Comparison of ENCODE assay signal across 18 cellular contexts in genomic region chr3:195820901-195821300, GRCh38. TPM values are rescaled to one million over a fixed set of nuclear protein-coding genes. Genes with fewer than 3 reads are reported as not detected.
DNase-seq lines count a peak whose midpoint lies in the region; ATAC-seq and TF ChIP-seq lines count a peak whose summit lies in the region.
"Had no signal": no experiment of that assay in that cellular context is flagged by ENCODE, and none has a peak within 500 bp of the region (broad histone marks: within the 10 kb centered on the region; RNA-seq: fewer than 3 reads in every experiment).

No MANE protein-coding gene starts in this region.

- DNase-seq in Calu3 (no peak), hepatocyte (ENCODE audit: low spot score) (no peak), posterior vena cava (ENCODE audit: low spot score) (peak; percentile 58), aorta (no peak), SW480 (ENCODE audit: low spot score) (no peak)
- DNase-seq in stimulated activated naive CD4-positive, alpha-beta T cell treated with Interleukin-2 at 50 U/mL for 16 hours (lab: John Stamatoyannopoulos, UW): no peak
- DNase-seq: 8988T; AML-193; CD8-positive, alpha-beta memory T cell; DMS53; GF-D8; HCEC 1CT; HFFc6 had no signal

- TF ChIP-seq CTCF in Calu3 (IDR thresholded peaks at IDR 0.05; ENCODE audit: unreplicated experiment) (no peak), hepatocyte (IDR thresholded peaks at IDR 0.05; ENCODE audit: poor library complexity) (no peak)

- 84% methylated on average over 5 of the region's 5 CpGs for WGBS in hepatocyte (ENCODE audit: low lambda C conversion rate, missing lambda C conversion rate)
- WGBS in aorta, 2 donors: 86 to 87% methylated on average over 5 of the region's 5 CpGs

- intact Hi-C loops in Calu3 (cut with micrococcal nuclease; ENCODE audit: unreplicated experiment): no loop called here
- intact Hi-C loops in posterior vena cava (cut with DNase I): no loop called here
- intact Hi-C loops in aorta (cut with DNase I): no loop called here

- H3K4me2 ChIP-seq in hepatocyte: no peak overlapping the region

- no peak overlapping the region for H2AFZ ChIP-seq in hepatocyte

- H3K9me2 ChIP-seq in hepatocyte (replicated peaks; ENCODE audit: insufficient read depth): no peaks in the 10 kb centered on the region

- no peaks in the 10 kb centered on the region for H3K9me3 Mint-ChIP-seq in Calu3 (ENCODE audit: low read depth, unreplicated experiment)
- H3K9me3 Mint-ChIP-seq in activated T-helper 17 cell treated with anti-CD3 and anti-CD28 coated beads, Interleukin-2, amount 50 U/mL, for 72 hours: no peaks in the 10 kb centered on the region
- H3K9me3 Mint-ChIP-seq: CD8-positive, alpha-beta memory T cell; HFFc6 had no signal

- no peaks in the 10 kb centered on the region for H3K9me3 ChIP-seq in hepatocyte (ENCODE audit: low read depth)
- H3K9me3 ChIP-seq in aorta (ENCODE audit: control insufficient read depth, low read length): no peaks in the 10 kb centered on the region
- H3K9me3 ChIP-seq: Caco-2 had no signal

- BruUV-seq in Calu3 (replicated peaks; lab: Mats Ljungman, UMichigan): TSS peak; percentile 81

- H3K36me3 Mint-ChIP-seq in Calu3 (ENCODE audit: insufficient read depth, unreplicated experiment): peaks cover 24% of the 10 kb centered on the region
- H3K36me3 Mint-ChIP-seq in activated T-helper 17 cell treated with anti-CD3 and anti-CD28 coated beads, Interleukin-2, amount 50 U/mL, for 72 hours (ENCODE audit: low read depth): no peaks in the 10 kb centered on the region
- H3K36me3 Mint-ChIP-seq: CD8-positive, alpha-beta memory T cell had no signal

- H3K4me1 ChIP-seq in hepatocyte (ENCODE audit: insufficient read depth) (no peaks in the 10 kb centered on the region), aorta (ENCODE audit: control insufficient read depth in 1 of 2, insufficient read depth in 2 of 2, low read length in 2 of 2) (no peaks in the 10 kb centered on the region)

- no peaks in the 10 kb centered on the region for H4K20me1 ChIP-seq in hepatocyte (ENCODE audit: insufficient read depth, poor library complexity, severe bottlenecking)
- H4K20me1 ChIP-seq: BLaER1 had no signal

- H3K27ac ChIP-seq in hepatocyte (peak overlapping the region; percentile 69), aorta (ENCODE audit: low read depth in 1 of 2, low read length in 2 of 2) (no peak overlapping the region)
- H3K27ac ChIP-seq: BLaER1 had no signal

- H3K4me3 Mint-ChIP-seq in Calu3 (ENCODE audit: low read depth, unreplicated experiment): peak overlapping the region; percentile 64
- H3K4me3 Mint-ChIP-seq in activated T-helper 17 cell treated with anti-CD3 and anti-CD28 coated beads, Interleukin-2, amount 50 U/mL, for 72 hours: no peak overlapping the region
- H3K4me3 Mint-ChIP-seq: CD8-positive, alpha-beta memory T cell; HFFc6 had no signal

- H3K36me3 ChIP-seq in hepatocyte (replicated peaks; ENCODE audit: insufficient read depth, low read depth) (no peaks in the 10 kb centered on the region), aorta (ENCODE audit: control insufficient read depth in 1 of 2, insufficient read depth in 2 of 2, low read length in 1 of 2) (no peaks in the 10 kb centered on the region)
- H3K36me3 ChIP-seq: BLaER1 had no signal

- no peaks in the 10 kb centered on the region for H3K79me2 ChIP-seq in hepatocyte

- peaks cover 63% of the 10 kb centered on the region for H3K4me1 Mint-ChIP-seq in Calu3 (ENCODE audit: low read depth, unreplicated experiment)
- H3K4me1 Mint-ChIP-seq in activated T-helper 17 cell treated with anti-CD3 and anti-CD28 coated beads, Interleukin-2, amount 50 U/mL, for 72 hours: no peaks in the 10 kb centered on the region
- H3K4me1 Mint-ChIP-seq: CD8-positive, alpha-beta memory T cell had no signal

- H3K4me3 ChIP-seq in hepatocyte (no peak overlapping the region), aorta (ENCODE audit: low read length in 2 of 2) (no peak overlapping the region)
- H3K4me3 ChIP-seq: BLaER1 had no signal

- peak overlapping the region; percentile 96 for H3K27ac Mint-ChIP-seq in Calu3 (ENCODE audit: unreplicated experiment)
- no peak overlapping the region for H3K27ac Mint-ChIP-seq in activated T-helper 17 cell treated with anti-CD3 and anti-CD28 coated beads, Interleukin-2, amount 50 U/mL, for 72 hours
- H3K27ac Mint-ChIP-seq: HFFc6 had no signal

- ATAC-seq in activated T-helper 17 cell treated with anti-CD3 and anti-CD28 coated beads, Interleukin-2, amount 50 U/mL, for 72 hours (replicated peaks): peak; percentile 21
- ATAC-seq in aorta (ENCODE audit: low FRiP score) (no peak), GM21825 (IDR thresholded peaks at IDR 0.05; ENCODE audit: unreplicated experiment) (no peak)

- CTCF ChIA-PET in Calu3 (lab: Charles Lee): no interaction called here

- H3K27me3 ChIP-seq in hepatocyte (no peaks in the 10 kb centered on the region), aorta (ENCODE audit: control insufficient read depth in 1 of 2, insufficient read depth in 2 of 2, low read length in 1 of 2) (no peaks in the 10 kb centered on the region)
- H3K27me3 ChIP-seq: BLaER1 had no signal

- no peaks in the 10 kb centered on the region for H3K27me3 Mint-ChIP-seq in Calu3 (ENCODE audit: unreplicated experiment)
- H3K27me3 Mint-ChIP-seq in activated T-helper 17 cell treated with anti-CD3 and anti-CD28 coated beads, Interleukin-2, amount 50 U/mL, for 72 hours: peaks cover 11% of the 10 kb centered on the region

RNA-seq across cellular contexts. Expression of gene MUC4, which starts 9.2 kb away (rescaled TPM):
- 3.6 and 4.6 TPM in 2 replicates for total RNA-seq in Calu3 (2022)
- 1 to 10 TPM; 2.4 to 3.1 TPM for total RNA-seq in activated T-helper 17 cell treated with anti-CD3 and anti-CD28 coated beads, Interleukin-2, amount 50 U/mL, for 72 hours
- 0.32 and 1.7 TPM in 2 replicates for total RNA-seq in hepatocyte
- 0.89 and 0.94 TPM in 2 replicates for polyA plus RNA-seq in hepatocyte
- total RNA-seq in posterior vena cava: not detected
- under 1 TPM in 1 of 2 donors, not detected in 1; 0.06 TPM for total RNA-seq in aorta
- polyA plus RNA-seq in aorta: under 1 TPM; 0.08 to 0.25 TPM
- total RNA-seq: H4, HFFc6 had no signal
- polyA plus RNA-seq: CD8-positive, alpha-beta memory T cell had no signal
